36 cellular contexts compared by ENCODE assay signal in the genomic region with DNA sequence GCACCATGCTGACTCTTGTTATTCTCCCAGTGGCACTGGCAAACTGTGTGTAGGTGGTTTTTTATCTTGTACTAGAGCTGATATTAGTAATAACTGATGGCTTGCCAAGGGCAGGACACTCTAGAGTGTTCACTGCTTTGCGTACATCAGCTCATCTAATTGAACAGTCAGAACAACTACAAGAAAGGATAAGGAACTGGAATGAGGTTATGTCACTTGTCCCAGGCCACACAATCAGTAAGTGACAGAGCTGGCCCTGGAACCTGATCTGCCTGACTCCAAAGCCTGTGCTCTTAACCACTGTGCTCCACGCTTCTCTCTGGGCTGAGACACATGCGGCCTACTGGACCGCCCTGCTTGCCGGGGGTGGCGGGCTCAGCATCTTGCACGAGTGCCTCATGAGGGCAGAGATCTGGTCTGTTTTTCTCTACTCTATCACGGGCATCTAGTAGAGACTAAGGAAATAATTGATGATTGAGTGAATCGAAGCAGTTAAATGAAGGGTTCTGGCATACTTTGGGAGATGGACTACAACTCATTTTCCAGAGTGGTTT.
"Had no signal": no experiment of that assay in that cellular context is flagged by ENCODE, and none has a peak within 500 bp of the region (broad histone marks: within the 10 kb centered on the region; RNA-seq: fewer than 3 reads in every experiment).

No MANE protein-coding gene starts in this region.

- H3K4me1 Mint-ChIP-seq: activated CD4-positive, alpha-beta memory T cell treated with anti-CD3 and anti-CD28 coated beads, Interleukin-2, amount 10 ng/mL, durations not matched to agents 7 days and 5 days; activated CD4-positive, alpha-beta T cell treated with anti-CD3 and anti-CD28 coated beads for 36 hours; activated CD4-positive, alpha-beta T cell treated with anti-CD3 and anti-CD28 coated beads, Interleukin-2, amount 10 ng/mL, durations not matched to agents 7 days and 5 days; activated CD8-positive, alpha-beta memory T cell treated with anti-CD3 and anti-CD28 coated beads, Interleukin-2, amount 10 ng/mL, durations not matched to agents 7 days and 5 days; activated naive CD8-positive, alpha-beta T cell treated with anti-CD3 and anti-CD28 coated beads for 36 hours; WTC11 had no signal

- H3K4me1 ChIP-seq: adrenal gland, body of pancreas, breast epithelium had no signal

- H3K27ac ChIP-seq: adrenal gland, body of pancreas, brain microvascular endothelial cell, breast epithelium, WERI-Rb-1 had no signal

- ATAC-seq: activated CD4-positive, alpha-beta T cell treated with anti-CD3 and anti-CD28 coated beads for 36 hours; activated CD4-positive, CD25-positive, alpha-beta regulatory T cell treated with anti-CD3 and anti-CD28 coated beads, Interleukin-2, amount 50 U/mL, for 24 hours; activated CD8-positive, alpha-beta memory T cell treated with anti-CD3 and anti-CD28 coated beads, Interleukin-2, amount 10 ng/mL, durations not matched to agents 7 days and 5 days; activated CD8-positive, alpha-beta T cell treated with anti-CD3 and anti-CD28 coated beads, Interleukin-2, amount 10 ng/mL, durations not matched to agents 7 days and 5 days; activated naive CD4-positive, alpha-beta T cell treated with anti-CD3 and anti-CD28 coated beads, Interleukin-2, amount 50 U/mL, for 72 hours; body of pancreas; WTC11 had no signal

- H3K9me3 ChIP-seq: adrenal gland, body of pancreas, breast epithelium had no signal

- H3K4me3 ChIP-seq: adrenal gland, body of pancreas, breast epithelium had no signal

- H3K27ac Mint-ChIP-seq: activated CD4-positive, alpha-beta memory T cell treated with anti-CD3 and anti-CD28 coated beads, Interleukin-2, amount 10 ng/mL, durations not matched to agents 7 days and 5 days; activated CD4-positive, alpha-beta T cell treated with anti-CD3 and anti-CD28 coated beads for 36 hours; activated CD4-positive, alpha-beta T cell treated with anti-CD3 and anti-CD28 coated beads, Interleukin-2, amount 10 ng/mL, durations not matched to agents 7 days and 5 days; activated CD8-positive, alpha-beta memory T cell treated with anti-CD3 and anti-CD28 coated beads, Interleukin-2, amount 10 ng/mL, durations not matched to agents 7 days and 5 days; activated CD8-positive, alpha-beta T cell treated with anti-CD3 and anti-CD28 coated beads, Interleukin-2, amount 10 ng/mL, durations not matched to agents 7 days and 5 days; activated naive CD4-positive, alpha-beta T cell treated with anti-CD3 and anti-CD28 coated beads for 36 hours; activated naive CD4-positive, alpha-beta T cell treated with anti-CD3 and anti-CD28 coated beads, Interleukin-2, amount 50 U/mL, for 72 hours; activated naive CD8-positive, alpha-beta T cell treated with anti-CD3 and anti-CD28 coated beads for 36 hours; activated T-cell treated with anti-CD3 and anti-CD28 coated beads, Interleukin-2, amount 50 U/mL, for 24 hours; T-helper 1 cell treated with Interleukin-12 subunit alpha and Interleukin-12 subunit beta and Interleukin-4 antibody, amounts not matched to agents 30 μg/mL and 1 μg/mL, for 36 hours; T-helper 2 cell treated with Interferon-gamma antibody and Interleukin-4, amounts not matched to agents 5 μg/mL and 100 μg/mL, for 36 hours; WTC11 had no signal

- H3K4me3 Mint-ChIP-seq: activated CD4-positive, alpha-beta memory T cell treated with anti-CD3 and anti-CD28 coated beads, Interleukin-2, amount 10 ng/mL, durations not matched to agents 7 days and 5 days; activated CD4-positive, alpha-beta T cell treated with anti-CD3 and anti-CD28 coated beads for 36 hours; activated CD4-positive, alpha-beta T cell treated with anti-CD3 and anti-CD28 coated beads, Interleukin-2, amount 10 ng/mL, durations not matched to agents 7 days and 5 days; activated CD8-positive, alpha-beta memory T cell treated with anti-CD3 and anti-CD28 coated beads, Interleukin-2, amount 10 ng/mL, durations not matched to agents 7 days and 5 days; activated CD8-positive, alpha-beta T cell treated with anti-CD3 and anti-CD28 coated beads, Interleukin-2, amount 10 ng/mL, durations not matched to agents 7 days and 5 days; activated naive CD4-positive, alpha-beta T cell treated with anti-CD3 and anti-CD28 coated beads for 36 hours; activated naive CD8-positive, alpha-beta T cell treated with anti-CD3 and anti-CD28 coated beads for 36 hours; activated T-cell treated with anti-CD3 and anti-CD28 coated beads, Interleukin-2, amount 50 U/mL, for 24 hours; T-helper 1 cell treated with Interleukin-12 subunit alpha and Interleukin-12 subunit beta and Interleukin-4 antibody, amounts not matched to agents 30 μg/mL and 1 μg/mL, for 36 hours; T-helper 2 cell treated with Interferon-gamma antibody and Interleukin-4, amounts not matched to agents 5 μg/mL and 100 μg/mL, for 36 hours; WTC11 had no signal

- DNase-seq: activated CD4-positive, alpha-beta memory T cell treated with anti-CD3 and anti-CD28 coated beads, Interleukin-2, amount 10 ng/mL, durations not matched to agents 7 days and 5 days; activated CD4-positive, alpha-beta T cell treated with anti-CD3 and anti-CD28 coated beads for 1 hour; activated CD4-positive, alpha-beta T cell treated with anti-CD3 and anti-CD28 coated beads for 36 hours; activated CD4-positive, alpha-beta T cell treated with anti-CD3 and anti-CD28 coated beads for 48 hours; activated CD4-positive, alpha-beta T cell treated with anti-CD3 and anti-CD28 coated beads, Interleukin-2, amount 10 ng/mL, durations not matched to agents 7 days and 5 days; activated CD4-positive, alpha-beta T cell treated with anti-CD3 and anti-CD28 coated beads, Interleukin-2, amount 50 U/mL, for 48 hours; activated CD4-positive, CD25-positive, alpha-beta regulatory T cell; activated CD8-positive, alpha-beta memory T cell treated with anti-CD3 and anti-CD28 coated beads for 24 hours; activated CD8-positive, alpha-beta memory T cell treated with anti-CD3 and anti-CD28 coated beads, Interleukin-2, amount 10 ng/mL, durations not matched to agents 7 days and 5 days; activated CD8-positive, alpha-beta memory T cell treated with anti-CD3 and anti-CD28 coated beads, Interleukin-2, amount 50 U/mL, for 48 hours; activated CD8-positive, alpha-beta T cell treated with anti-CD3 and anti-CD28 coated beads, Interleukin-2, amount 10 ng/mL, durations not matched to agents 7 days and 5 days; activated effector memory CD4-positive, alpha-beta T cell treated with anti-CD3 and anti-CD28 coated beads, Interleukin-2, amount 50 U/mL, for 16 hours; activated gamma-delta T cell treated with Interleukin-2 at 50 U/mL for 16 hours; activated naive CD4-positive, alpha-beta T cell; activated naive CD4-positive, alpha-beta T cell treated with anti-CD3 and anti-CD28 coated beads for 36 hours; activated naive CD4-positive, alpha-beta T cell treated with anti-CD3 and anti-CD28 coated beads, Interleukin-2, amount 50 U/mL, for 16 hours; activated naive CD8-positive, alpha-beta T cell treated with anti-CD3 and anti-CD28 coated beads for 36 hours; activated T-cell treated with anti-CD3 and anti-CD28 coated beads, Interleukin-2, amount 50 U/mL, for 24 hours; activated T-cell treated with anti-CD3 and anti-CD28 coated beads, Interleukin-2, amount 50 U/mL, for 48 hours; adrenal gland; amniotic stem cell; aorta; body of pancreas; brain microvascular endothelial cell; central memory CD4-positive, alpha-beta T cell; cerebellar nuclear complex; T-helper 1 cell; T-helper 2 cell; T-helper 9 cell; WERI-Rb-1 had no signal

- H3K36me3 ChIP-seq: adrenal gland, brain microvascular endothelial cell, breast epithelium, WERI-Rb-1 had no signal

- H3K27me3 ChIP-seq: adrenal gland, body of pancreas, brain microvascular endothelial cell, breast epithelium had no signal

- H3K9me3 Mint-ChIP-seq: activated CD4-positive, alpha-beta memory T cell treated with anti-CD3 and anti-CD28 coated beads, Interleukin-2, amount 10 ng/mL, durations not matched to agents 7 days and 5 days; activated CD4-positive, alpha-beta T cell treated with anti-CD3 and anti-CD28 coated beads, Interleukin-2, amount 10 ng/mL, durations not matched to agents 7 days and 5 days; activated naive CD4-positive, alpha-beta T cell treated with anti-CD3 and anti-CD28 coated beads for 36 hours; activated naive CD4-positive, alpha-beta T cell treated with anti-CD3 and anti-CD28 coated beads, Interleukin-2, amount 50 U/mL, for 72 hours; activated naive CD8-positive, alpha-beta T cell treated with anti-CD3 and anti-CD28 coated beads for 36 hours; activated T-cell treated with anti-CD3 and anti-CD28 coated beads, Interleukin-2, amount 50 U/mL, for 24 hours; T-helper 1 cell treated with Interleukin-12 subunit alpha and Interleukin-12 subunit beta and Interleukin-4 antibody, amounts not matched to agents 30 μg/mL and 1 μg/mL, for 36 hours; T-helper 2 cell treated with Interferon-gamma antibody and Interleukin-4, amounts not matched to agents 5 μg/mL and 100 μg/mL, for 36 hours; WTC11 had no signal

- H3K27me3 Mint-ChIP-seq: activated CD4-positive, alpha-beta memory T cell treated with anti-CD3 and anti-CD28 coated beads, Interleukin-2, amount 10 ng/mL, durations not matched to agents 7 days and 5 days; activated CD4-positive, alpha-beta T cell treated with anti-CD3 and anti-CD28 coated beads for 36 hours; activated CD4-positive, alpha-beta T cell treated with anti-CD3 and anti-CD28 coated beads, Interleukin-2, amount 10 ng/mL, durations not matched to agents 7 days and 5 days; activated CD8-positive, alpha-beta memory T cell treated with anti-CD3 and anti-CD28 coated beads, Interleukin-2, amount 10 ng/mL, durations not matched to agents 7 days and 5 days; activated naive CD8-positive, alpha-beta T cell treated with anti-CD3 and anti-CD28 coated beads for 36 hours; activated T-cell treated with anti-CD3 and anti-CD28 coated beads, Interleukin-2, amount 50 U/mL, for 24 hours had no signal
